ENCODE assay signal across 8 cellular contexts in the genomic region with DNA sequence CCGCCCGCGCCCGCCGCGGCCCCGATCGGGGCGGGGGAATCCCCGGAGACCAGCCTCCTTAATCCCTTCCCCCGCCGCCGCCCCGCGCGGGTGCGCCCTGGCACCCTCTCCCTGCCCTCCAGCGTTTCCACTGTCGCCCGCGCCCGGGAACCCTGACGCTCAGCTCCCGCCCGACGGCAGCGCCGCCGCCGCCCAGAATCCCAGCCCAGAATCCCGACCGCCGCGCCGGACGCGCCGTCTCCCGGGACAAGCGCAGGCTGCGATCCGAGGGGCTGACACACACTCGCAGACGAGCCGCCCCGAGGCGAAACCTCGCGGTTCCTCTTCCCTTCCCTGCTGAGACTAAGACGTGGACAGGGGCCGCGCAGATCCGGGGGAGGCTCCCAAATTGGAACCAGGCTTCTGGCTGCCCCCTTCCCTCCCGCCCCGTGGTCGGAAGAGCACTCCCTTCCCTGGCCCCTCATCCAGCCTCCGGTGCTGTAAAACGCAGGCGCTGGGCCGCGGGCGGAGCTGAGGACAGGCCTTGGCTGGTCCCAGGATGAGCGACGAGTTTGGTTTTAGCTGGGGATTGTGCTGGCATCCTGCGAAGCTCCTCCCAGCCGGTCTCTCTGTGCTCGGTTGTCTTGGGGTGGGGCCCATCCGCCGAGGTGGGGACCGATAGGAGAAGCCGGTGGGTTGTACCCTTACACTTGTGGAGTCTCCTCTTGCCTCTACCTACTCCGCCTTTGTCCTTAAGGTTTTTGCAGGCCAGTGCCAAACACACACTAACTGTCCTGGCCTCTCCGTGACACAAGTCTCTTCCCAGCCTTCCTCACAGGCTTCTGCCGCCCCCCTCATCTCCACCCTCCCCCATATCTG. TPM values are rescaled to one million over a fixed set of nuclear protein-coding genes. Genes with fewer than 3 reads are reported as not detected.
DNase-seq lines count a peak whose midpoint lies in the region; ATAC-seq, FAIRE-seq and TF ChIP-seq lines count a peak whose summit lies in the region.

No MANE protein-coding gene starts in this region.

- H3K4me3 Mint-ChIP-seq in T-helper 17 cell (peak overlapping the region; percentile 100), endodermal cell (peak overlapping the region; percentile 87)

- no peak for TF ChIP-seq EP300 in upper lobe of left lung (IDR thresholded peaks at IDR 0.05)

- no peaks in the 10 kb centered on the region for H3K9me3 ChIP-seq in T-helper 17 cell (ENCODE audit: control insufficient read depth, low read length, poor library complexity, severe bottlenecking)
- H3K9me3 ChIP-seq in endodermal cell (ENCODE audit: control insufficient read depth, low read length) = no peaks in the 10 kb centered on the region
- H3K9me3 ChIP-seq in mesodermal cell (ENCODE audit: control insufficient read depth, low read length) = no peaks in the 10 kb centered on the region
- no peaks in the 10 kb centered on the region for H3K9me3 ChIP-seq in upper lobe of left lung

- 1% methylated on average over 20 to 74 of the region's 74 CpGs for WGBS in endodermal cell (ENCODE audit: insufficient coverage in 1 of 2, insufficient read length in 1 of 2), 2 experiments
- WGBS in mesodermal cell (ENCODE audit: insufficient coverage in 2 of 2), 2 experiments = 0 to 1% methylated on average over 45 to 58 of the region's 74 CpGs
- WGBS in upper lobe of left lung, 2 donors = 5 to 21% methylated on average over 10 to 60 of the region's 74 CpGs

- peaks cover 7% of the 10 kb centered on the region for H3K4me1 ChIP-seq in endodermal cell (ENCODE audit: control insufficient read depth, insufficient read depth, low read length)
- H3K4me1 ChIP-seq in mesodermal cell (ENCODE audit: control insufficient read depth, insufficient read depth, low read length, poor library complexity, severe bottlenecking) = peaks cover 34% of the 10 kb centered on the region
- peaks cover 59 to 62% (median 60%) of the 10 kb centered on the region in 4 donors for H3K4me1 ChIP-seq in upper lobe of left lung

- H3K4me1 Mint-ChIP-seq in T-helper 17 cell (peaks cover 19% of the 10 kb centered on the region), endodermal cell (peaks cover 41% of the 10 kb centered on the region)

- peaks cover 4% of the 10 kb centered on the region for H3K36me3 Mint-ChIP-seq in T-helper 17 cell (ENCODE audit: low read depth)
- peaks cover 26% of the 10 kb centered on the region for H3K36me3 Mint-ChIP-seq in endodermal cell (ENCODE audit: low read depth)

- peak overlapping the region; percentile 93 for H3K27ac Mint-ChIP-seq in T-helper 17 cell
- H3K27ac Mint-ChIP-seq in endodermal cell = peak overlapping the region; percentile 97

- peak in 3 of 4 donors; percentile 34 to 72 (median 37) for TF ChIP-seq POLR2A in upper lobe of left lung (IDR thresholded peaks at IDR 0.05)

- no peak for FAIRE-seq in GM19239 (lab: Jason Lieb, UNC)

- peak; percentile 76 for DNase-seq in CMK (ENCODE audit: low read depth)
- DNase-seq in GM19239 (ENCODE audit: insufficient read length, low spot score) = peak; percentile 56
- peak in 1 of 3 donors; percentile 41 for DNase-seq in T-helper 17 cell
- DNase-seq in endodermal cell = peak; percentile 90
- DNase-seq in upper lobe of left lung = peak; percentile 56 to 91
- no peak for DNase-seq in NCI-H128 (lab: John Stamatoyannopoulos, UW; ENCODE audit: unreplicated experiment)

- H3K27me3 Mint-ChIP-seq in T-helper 17 cell (peaks cover 9% of the 10 kb centered on the region), endodermal cell (ENCODE audit: insufficient read depth) (peaks cover 2% of the 10 kb centered on the region)

- peak overlapping the region; percentile 78 for H3K4me3 ChIP-seq in endodermal cell (ENCODE audit: low read length)
- peak overlapping the region; percentile 74 for H3K4me3 ChIP-seq in mesodermal cell (ENCODE audit: extremely low read depth, insufficient read depth, low read length, poor library complexity, severe bottlenecking)
- H3K4me3 ChIP-seq in upper lobe of left lung = peak overlapping the region; percentile 42 to 72 (median 60)

- H3K9me3 Mint-ChIP-seq in endodermal cell = no peaks in the 10 kb centered on the region

- ATAC-seq in HG03460 (IDR thresholded peaks at IDR 0.05; ENCODE audit: unreplicated experiment) (peak; percentile 38), T-helper 17 cell (peak; percentile 33), upper lobe of left lung (ENCODE audit: low FRiP score in 2 of 2) (peak; percentile 65 to 89)

- H3K36me3 ChIP-seq in endodermal cell (ENCODE audit: control insufficient read depth, insufficient read depth, low read length) = peaks cover 27% of the 10 kb centered on the region
- peaks cover 36% of the 10 kb centered on the region for H3K36me3 ChIP-seq in mesodermal cell (ENCODE audit: control insufficient read depth, insufficient read depth, low read length)
- H3K36me3 ChIP-seq in upper lobe of left lung = peaks cover 0 to 10% (median 4%) of the 10 kb centered on the region in 4 donors

- no peak for TF ChIP-seq CTCF in endodermal cell (conservative IDR thresholded peaks at IDR 0.05)
- no peak for TF ChIP-seq CTCF in upper lobe of left lung (IDR thresholded peaks at IDR 0.05)

- H3K27ac ChIP-seq in endodermal cell (ENCODE audit: low read depth, low read length) (no peak overlapping the region), mesodermal cell (ENCODE audit: low read depth, low read length, severe bottlenecking) (peak overlapping the region; percentile 83), upper lobe of left lung (peak overlapping the region; percentile 90 to 97 (median 94))

- peak overlapping the region; percentile 59 for H3K9ac ChIP-seq in endodermal cell (ENCODE audit: extremely low read depth, low read length, poor library complexity, severe bottlenecking)

- no peaks in the 10 kb centered on the region for H3K27me3 ChIP-seq in endodermal cell (ENCODE audit: control insufficient read depth, insufficient read depth, low read length, poor library complexity, severe bottlenecking)
- no peaks in the 10 kb centered on the region for H3K27me3 ChIP-seq in upper lobe of left lung

RNA-seq across cellular contexts. Expression of a gene that starts 1.1 kb away (rescaled TPM):
- 1 to 10 TPM; 1.2 to 2.7 TPM for total RNA-seq in T-helper 17 cell
- 10 to 100 TPM; 44.3 to 47.9 TPM for total RNA-seq in endodermal cell
- polyA plus RNA-seq in endodermal cell (2013, experiment 1 of 2) = 33.1 TPM
- polyA plus RNA-seq in endodermal cell (2013, experiment 2 of 2) = 31.4 TPM
- 48.3 TPM for polyA plus RNA-seq in mesodermal cell (2013, experiment 1 of 2)
- 43.2 TPM for polyA plus RNA-seq in mesodermal cell (2013, experiment 2 of 2)
- 10 to 100 TPM; 18.2 to 62.7 (median 31.8) TPM for total RNA-seq in upper lobe of left lung

RNA-seq across cellular contexts. Expression of a gene that starts 22.3 kb away (rescaled TPM):
- total RNA-seq in T-helper 17 cell (10 to 100 TPM; 60.0 to 69.2 TPM), endodermal cell (10 to 100 TPM; 33.5 to 36.3 TPM), upper lobe of left lung (10 to 100 TPM; 20.5 to 51.3 (median 26.4) TPM)
- 22.3 TPM for polyA plus RNA-seq in endodermal cell (2013, experiment 1 of 2)
- 17.6 TPM for polyA plus RNA-seq in endodermal cell (2013, experiment 2 of 2)
- 18.5 TPM for polyA plus RNA-seq in mesodermal cell (2013, experiment 1 of 2)
- 16.0 TPM for polyA plus RNA-seq in mesodermal cell (2013, experiment 2 of 2)

RNA-seq across cellular contexts. Expression of a gene that starts 27.6 kb away (rescaled TPM):
- total RNA-seq in T-helper 17 cell (1 to 10 TPM; 5.6 to 8.6 TPM), endodermal cell (1 to 10 TPM; 3.9 to 4.3 TPM), upper lobe of left lung (10 to 100 TPM; 25.2 to 62.5 (median 45.0) TPM)
- 2.7 TPM for polyA plus RNA-seq in endodermal cell (2013, experiment 1 of 2)
- polyA plus RNA-seq in endodermal cell (2013, experiment 2 of 2) = 2.7 TPM
- 4.1 TPM for polyA plus RNA-seq in mesodermal cell (2013, experiment 1 of 2)
- polyA plus RNA-seq in mesodermal cell (2013, experiment 2 of 2) = 3.9 TPM

RNA-seq across cellular contexts. Expression of a gene that starts 57.2 kb away (rescaled TPM):
- not detected for total RNA-seq in T-helper 17 cell
- 1 to 10 TPM; 1.8 to 2.3 TPM for total RNA-seq in endodermal cell
- polyA plus RNA-seq in endodermal cell (2013, experiment 1 of 2) = 1.2 TPM
- polyA plus RNA-seq in endodermal cell (2013, experiment 2 of 2) = 0.95 TPM
- 2.1 TPM for polyA plus RNA-seq in mesodermal cell (2013, experiment 1 of 2)
- 0.71 TPM for polyA plus RNA-seq in mesodermal cell (2013, experiment 2 of 2)
- 10 to 100 TPM in 1 of 6 donors, 1 to 10 TPM in 4, under 1 TPM in 1; 0.69 to 14.9 (median 3.6) TPM for total RNA-seq in upper lobe of left lung

Comparison
In these comparisons a context has a peak if more than half of its experiments do, and no peak if none do; other contexts are left out.
1. RNA of a gene that starts 1.1 kb away (total RNA-seq): 44.3 to 47.9 TPM in endodermal cell and 18.2 to 62.7 TPM in upper lobe of left lung; 1.2 to 2.7 TPM in T-helper 17 cell; every median in the first group is over 4 times any median in the second.
2. Peak in every context shown above with its lines, with median percentiles within 50 percentile points of each other: ATAC-seq and H3K4me3 ChIP-seq.